In genomic region chr11:769887-770641, GRCh38 we compare ENCODE assay signal across 1 cellular context.
TF ChIP-seq lines count a peak whose summit lies in the region.

No MANE protein-coding gene starts in this region.

TF ChIP-seq in K562, 482 proteins besides CTCF, POLR2A, EP300 and RAD21:
- TF ChIP-seq SUPT5H (IDR thresholded peaks at IDR 0.05) (0 out of 2 replicates have a peak, but pooled peaks have one; percentile 26), RBFOX2 (IDR thresholded peaks at IDR 0.05; ENCODE audit: low read depth, low read length) (no peak)
TF ChIP-seq in K562: peak in this region for 1.
